In the genomic region with DNA sequence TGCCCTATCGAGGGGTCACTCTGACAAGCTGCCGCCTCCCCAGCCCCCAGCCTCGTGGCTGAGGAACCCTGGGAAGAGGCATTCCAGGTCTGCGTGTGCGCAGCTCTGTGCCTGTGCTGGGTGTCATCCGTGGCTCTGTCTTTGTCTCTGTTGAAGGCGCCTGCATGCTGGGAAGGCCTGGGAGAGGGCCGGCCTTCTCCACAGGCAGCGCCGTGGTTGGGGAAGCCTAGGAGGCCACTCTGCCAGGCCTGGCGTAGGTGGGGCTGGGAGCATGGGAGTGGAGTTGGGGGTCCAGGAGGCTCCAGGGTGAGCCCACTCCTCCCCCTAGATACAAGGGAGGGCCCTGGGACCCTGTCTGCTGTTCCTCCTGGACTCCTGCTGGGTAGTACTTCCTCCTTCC, we compare ENCODE assay signal across 29 cellular contexts. TPM values are rescaled to one million over a fixed set of nuclear protein-coding genes. Genes with fewer than 3 reads are reported as not detected.
A peak's percentile ranks its signal among the peaks of the same experiment; 100 is the strongest.
DNase-seq lines count a peak whose midpoint lies in the region; FAIRE-seq and TF ChIP-seq lines count a peak whose summit lies in the region.
"Had no signal": no experiment of that assay in that cellular context is flagged by ENCODE, and none has a peak within 500 bp of the region (broad histone marks: within the 10 kb centered on the region; RNA-seq: fewer than 3 reads in every experiment).

No MANE protein-coding gene starts in this region.

- H3K4me3 ChIP-seq in left ventricle myocardium inferior (peak overlapping the region; percentile 91), esophagus muscularis mucosa (peak overlapping the region; percentile 78 to 87 (median 80)), transverse colon (no peak overlapping the region), brain microvascular endothelial cell (ENCODE audit: low read depth, low read length) (no peak overlapping the region)
- H3K4me3 ChIP-seq: A549, cardiac muscle cell, GM12878, ovary had no signal

- peaks cover 67% of the 10 kb centered on the region for H3K4me1 Mint-ChIP-seq in osteocyte (ENCODE audit: unreplicated experiment)

- no peak for TF ChIP-seq POLR2A in esophagus muscularis mucosa (IDR thresholded peaks at IDR 0.05; ENCODE audit: low read depth)
- no peak for TF ChIP-seq POLR2A in transverse colon (IDR thresholded peaks at IDR 0.05)
- TF ChIP-seq POLR2A in GM12892 (IDR thresholded peaks at IDR 0.05; ENCODE audit: low read depth, low read length): no peak

- H3K27ac ChIP-seq in left ventricle myocardium inferior (replicated peaks) (peak overlapping the region; percentile 98), esophagus muscularis mucosa (replicated peaks in 1 of 4) (peak overlapping the region; percentile 29 to 92 (median 86)), transverse colon (peak overlapping the region in 3 of 4 donors; percentile 8 to 58 (median 14)), brain microvascular endothelial cell (no peak overlapping the region)
- H3K27ac ChIP-seq: cardiac muscle cell had no signal

- H3K27me3 Mint-ChIP-seq in osteocyte (ENCODE audit: unreplicated experiment): no peaks in the 10 kb centered on the region

- no peaks in the 10 kb centered on the region for H3K27me3 ChIP-seq in left ventricle myocardium inferior (ENCODE audit: low read depth)
- no peaks in the 10 kb centered on the region for H3K27me3 ChIP-seq in esophagus muscularis mucosa
- no peaks in the 10 kb centered on the region for H3K27me3 ChIP-seq in transverse colon
- no peaks in the 10 kb centered on the region for H3K27me3 ChIP-seq in brain microvascular endothelial cell (replicated peaks)
- H3K27me3 ChIP-seq: ovary had no signal

- peaks cover 12% of the 10 kb centered on the region for H3K36me3 ChIP-seq in left ventricle myocardium inferior
- H3K36me3 ChIP-seq in esophagus muscularis mucosa: peaks cover 0 to 37% (median 18%) of the 10 kb centered on the region in 4 donors
- no peaks in the 10 kb centered on the region for H3K36me3 ChIP-seq in transverse colon
- peaks cover 3% of the 10 kb centered on the region for H3K36me3 ChIP-seq in brain microvascular endothelial cell (replicated peaks)
- H3K36me3 ChIP-seq: cardiac muscle cell, ovary had no signal

- H3K4me1 ChIP-seq in left ventricle myocardium inferior (peaks cover 78% of the 10 kb centered on the region), esophagus muscularis mucosa (peaks cover 40 to 85% (median 81%) of the 10 kb centered on the region in 4 donors), transverse colon (peaks cover 0 to 44% (median 33%) of the 10 kb centered on the region in 4 donors)

- intact Hi-C loops in left ventricle myocardium inferior (cut with micrococcal nuclease): no loop called here
- intact Hi-C loops in cardiac septum (cut with DNase I): loop anchor here (10.0 kb wide), 1 partner anchor 485 kb away; no protein-coding TSS in a partner anchor
- intact Hi-C loops in esophagus muscularis mucosa (cut with DNase I): no loop called here
- intact Hi-C loops in transverse colon (cut with DNase I; ENCODE audit: low total_unique reads): no loop called here

- TF ChIP-seq CTCF in left ventricle myocardium inferior (IDR thresholded peaks at IDR 0.05; ENCODE audit: borderline replicate concordance) (no peak), esophagus muscularis mucosa (IDR thresholded peaks at IDR 0.05) (no peak), osteocyte (IDR thresholded peaks at IDR 0.05) (no peak), transverse colon (IDR thresholded peaks at IDR 0.05) (no peak), brain microvascular endothelial cell (IDR thresholded peaks at IDR 0.05; ENCODE audit: low read depth, low read length, missing control alignments) (no peak)

- peaks cover 1% of the 10 kb centered on the region for H3K36me3 Mint-ChIP-seq in osteocyte (ENCODE audit: unreplicated experiment)
- H3K36me3 Mint-ChIP-seq: naive B cell had no signal

- no peaks in the 10 kb centered on the region for H3K9me3 Mint-ChIP-seq in osteocyte (ENCODE audit: unreplicated experiment)
- H3K9me3 Mint-ChIP-seq: activated B cell treated with CpG ODN at 0.5 μM for 24 hours; dendritic cell treated with granulocyte-macrophage colony-stimulating factor and Interleukin-4, amounts not matched to agents 40 ng/mL and 50 ng/mL, for 4 days; naive B cell had no signal

- no peaks in the 10 kb centered on the region for H3K9me3 ChIP-seq in left ventricle myocardium inferior (replicated peaks)
- H3K9me3 ChIP-seq in esophagus muscularis mucosa: no peaks in the 10 kb centered on the region
- no peaks in the 10 kb centered on the region for H3K9me3 ChIP-seq in transverse colon
- H3K9me3 ChIP-seq: A549, Caco-2, ovary had no signal

- TF ChIP-seq EP300 in esophagus muscularis mucosa (IDR thresholded peaks at IDR 0.05) (no peak), transverse colon (IDR thresholded peaks at IDR 0.05; ENCODE audit: low read depth) (no peak)

- peak overlapping the region; percentile 51 for H3K4me3 Mint-ChIP-seq in osteocyte (ENCODE audit: unreplicated experiment)
- H3K4me3 Mint-ChIP-seq: activated B cell treated with CpG ODN at 0.5 μM for 24 hours; B cell; dendritic cell treated with granulocyte-macrophage colony-stimulating factor and Interleukin-4, amounts not matched to agents 40 ng/mL and 50 ng/mL, for 4 days had no signal

- no peak for FAIRE-seq in GM12892 (lab: Jason Lieb, UNC)
- FAIRE-seq: A549, endometrium, GM12878, kidney had no signal

- no peak overlapping the region for H3K27ac Mint-ChIP-seq in osteocyte (ENCODE audit: unreplicated experiment)
- H3K27ac Mint-ChIP-seq: activated B cell treated with CpG ODN at 0.5 μM for 24 hours; B cell; dendritic cell treated with granulocyte-macrophage colony-stimulating factor and Interleukin-4, amounts not matched to agents 40 ng/mL and 50 ng/mL, for 4 days had no signal

- 81% methylated on average over 9 of the region's 11 CpGs for WGBS in esophagus muscularis mucosa
- 87% methylated on average over 11 of the region's 11 CpGs; no CpG with 5 or more reads in 1 of the 2 donors for WGBS in transverse colon (ENCODE audit: low coverage in 1 of 2), 2 donors

- no peak for DNase-seq in left ventricle myocardium inferior
- DNase-seq in cardiac septum (ENCODE audit: low spot score): no peak
- no peak for DNase-seq in esophagus muscularis mucosa (ENCODE audit: extremely low spot score)
- no peak for DNase-seq in osteocyte (ENCODE audit: extremely low spot score, unreplicated experiment)
- DNase-seq in transverse colon: no peak
- no peak for DNase-seq in GM12892 (ENCODE audit: insufficient read length)
- DNase-seq in brain microvascular endothelial cell: no peak
- no peak for DNase-seq in NCI-H1436 treated with DMSO at 0.1 percent for 48 hours (lab: John Stamatoyannopoulos, UW)
- DNase-seq: activated B cell treated with CpG ODN at 0.5 μM for 24 hours; activated CD4-positive, alpha-beta T cell treated with anti-CD3 and anti-CD28 coated beads, Interleukin-2, amount 50 U/mL, for 4 hours; activated naive CD4-positive, alpha-beta T cell treated with anti-CD3 and anti-CD28 coated beads, Interleukin-2, amount 50 U/mL, for 16 hours; amygdala; Caco-2; DND-41; H7; naive B cell; NCI-H1092; NCI-H2081; NCI-H82; ovary; T1000 had no signal

- in situ Hi-C loops in transverse colon (cut with MboI; ENCODE audit: low pct_ligation_motif_present in 1 of 4, low pct_unique_long_range_greater_than_20kb in 1 of 4, low sequenced_read_pairs in 3 of 4) (no loop called here), brain microvascular endothelial cell (cut with HindIII; ENCODE audit: low pct_ligation_motif_present, low sequenced_read_pairs) (no loop called here)

RNA-seq across cellular contexts. Expression of gene NHERF2, which starts 3.3 kb away (rescaled TPM):
- total RNA-seq in left ventricle myocardium inferior (221 TPM), cardiac septum (183 TPM), esophagus muscularis mucosa (100 to 1,000 TPM in 2 of 4 donors, 10 to 100 TPM in 2; 45.3 to 130 (median 88.3) TPM), osteocyte (143 and 146 TPM in 2 replicates), transverse colon (10 to 100 TPM in 3 of 4 donors, 1 to 10 TPM in 1; 3.7 to 61.9 (median 29.8) TPM)
- not detected for polyA plus RNA-seq in GM12892 (2012; ENCODE audit: missing spikeins)

RNA-seq across cellular contexts. Expression of gene NPW, which starts 10.5 kb away (rescaled TPM):
- total RNA-seq in left ventricle myocardium inferior (not detected), cardiac septum (not detected), esophagus muscularis mucosa (not detected), osteocyte (4.1 and 4.4 TPM in 2 replicates), transverse colon (under 1 TPM in 1 of 4 donors, not detected in 3; 0.41 TPM)
- not detected for polyA plus RNA-seq in GM12892 (2012; ENCODE audit: missing spikeins)
- total RNA-seq: kidney, urinary bladder had no signal

RNA-seq across cellular contexts. Expression of gene NTHL1, which starts 17.6 kb away (rescaled TPM):
- total RNA-seq in left ventricle myocardium inferior (21.7 TPM), cardiac septum (10.4 TPM), esophagus muscularis mucosa (10 to 100 TPM; 11.8 to 25.2 (median 18.9) TPM), osteocyte (22.2 and 24.3 TPM in 2 replicates), transverse colon (10 to 100 TPM; 12.7 to 32.9 (median 23.2) TPM)
- 8.4 TPM for polyA plus RNA-seq in GM12892 (2012; ENCODE audit: missing spikeins)

RNA-seq across cellular contexts. Expression of gene TSC2, which starts 17.7 kb away (rescaled TPM):
- 80.1 TPM for total RNA-seq in left ventricle myocardium inferior
- total RNA-seq in cardiac septum: 73.3 TPM
- total RNA-seq in esophagus muscularis mucosa: 10 to 100 TPM; 41.3 to 71.7 (median 52.0) TPM
- total RNA-seq in osteocyte: 183 and 194 TPM in 2 replicates
- total RNA-seq in transverse colon: 100 to 1,000 TPM in 2 of 4 donors, 10 to 100 TPM in 2; 88.3 to 206 (median 127) TPM
- polyA plus RNA-seq in GM12892 (2012; ENCODE audit: missing spikeins): 23.7 TPM

RNA-seq across cellular contexts. Expression of gene ZNF598, which starts 20.4 kb away (rescaled TPM):
- total RNA-seq in left ventricle myocardium inferior: 14.5 TPM
- 21.9 TPM for total RNA-seq in cardiac septum
- total RNA-seq in esophagus muscularis mucosa: 10 to 100 TPM; 23.3 to 46.5 (median 34.9) TPM
- 45.4 and 46.9 TPM in 2 replicates for total RNA-seq in osteocyte
- total RNA-seq in transverse colon: 100 to 1,000 TPM in 1 of 4 donors, 10 to 100 TPM in 3; 28.3 to 145 (median 42.0) TPM
- polyA plus RNA-seq in GM12892 (2012; ENCODE audit: missing spikeins): 9.7 TPM

Comparison
In these comparisons a context has a peak if more than half of its experiments do, and no peak if none do; other contexts are left out.
1. H3K4me3 ChIP-seq: peak in left ventricle myocardium inferior (single experiment) and esophagus muscularis mucosa (4 of 4); none in transverse colon (0 of 4) and brain microvascular endothelial cell (single experiment).